6 cellular contexts compared by ENCODE assay signal in genomic region chr15:61769557-61769956, GRCh38.
"Had no signal": no experiment of that assay in that cellular context is flagged by ENCODE, and none has a peak within 500 bp of the region (broad histone marks: within the 10 kb centered on the region; RNA-seq: fewer than 3 reads in every experiment).

No MANE protein-coding gene starts in this region.

- H3K4me3 ChIP-seq: HAP-1 had no signal

- H3K4me1 ChIP-seq: HAP-1 had no signal

- DNase-seq: GOT3, H7, HFFc6, IMR-90 had no signal

- H3K36me3 ChIP-seq: HAP-1 had no signal

- ATAC-seq: HCT116 had no signal
